ENCODE assay signal across 2 cellular contexts in the genomic region with DNA sequence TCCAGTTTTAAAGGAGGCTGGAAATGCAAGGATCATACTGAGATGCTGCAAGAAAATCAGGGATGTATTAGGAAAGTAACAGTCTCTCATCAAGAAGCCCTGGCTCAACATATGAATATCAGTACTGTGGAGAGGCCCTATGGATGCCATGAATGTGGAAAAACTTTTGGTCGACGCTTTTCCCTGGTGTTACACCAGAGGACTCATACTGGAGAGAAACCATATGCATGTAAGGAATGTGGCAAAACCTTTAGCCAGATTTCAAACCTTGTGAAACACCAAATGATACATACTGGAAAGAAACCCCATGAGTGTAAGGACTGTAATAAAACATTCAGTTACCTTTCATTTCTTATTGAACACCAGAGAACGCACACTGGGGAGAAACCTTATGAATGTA.
A peak's percentile ranks its signal among the peaks of the same experiment; 100 is the strongest.
TF ChIP-seq lines count a peak whose summit lies in the region.

No MANE protein-coding gene starts in this region.

TF ChIP-seq in HEK293, 187 proteins besides CTCF, POLR2A, EP300 and RAD21:
- no peak for TF ChIP-seq ZNF2 (tag by site-specific recombination; IDR thresholded peaks at IDR 0.05)
- peak; percentile 80; the same call in 1 of the 2 replicates for TF ChIP-seq ZNF274 (IDR thresholded peaks at IDR 0.05; ENCODE audit: low read length)
- peak; percentile 95 for TF ChIP-seq ZNF274 (tag by site-specific recombination; IDR thresholded peaks at IDR 0.05; ENCODE audit: borderline replicate concordance)

TF ChIP-seq in K562, 482 proteins besides CTCF, POLR2A, EP300 and RAD21:
- TF ChIP-seq, protein P1, sequence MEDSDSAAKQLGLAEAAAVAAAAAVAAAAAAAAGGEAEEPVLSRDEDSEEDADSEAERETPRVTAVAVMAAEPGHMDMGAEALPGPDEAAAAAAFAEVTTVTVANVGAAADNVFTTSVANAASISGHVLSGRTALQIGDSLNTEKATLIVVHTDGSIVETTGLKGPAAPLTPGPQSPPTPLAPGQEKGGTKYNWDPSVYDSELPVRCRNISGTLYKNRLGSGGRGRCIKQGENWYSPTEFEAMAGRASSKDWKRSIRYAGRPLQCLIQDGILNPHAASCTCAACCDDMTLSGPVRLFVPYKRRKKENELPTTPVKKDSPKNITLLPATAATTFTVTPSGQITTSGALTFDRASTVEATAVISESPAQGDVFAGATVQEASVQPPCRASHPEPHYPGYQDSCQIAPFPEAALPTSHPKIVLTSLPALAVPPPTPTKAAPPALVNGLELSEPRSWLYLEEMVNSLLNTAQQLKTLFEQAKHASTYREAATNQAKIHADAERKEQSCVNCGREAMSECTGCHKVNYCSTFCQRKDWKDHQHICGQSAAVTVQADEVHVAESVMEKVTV (CRISPR knock-in tag; IDR thresholded peaks at IDR 0.05) = no peak
- no peak for TF ChIP-seq ZNF140 (CRISPR knock-in tag; IDR thresholded peaks at IDR 0.05)
- no peak for TF ChIP-seq POLR2AphosphoS2 (IDR thresholded peaks at IDR 0.05; ENCODE audit: low read length)
- TF ChIP-seq NFYB (IDR thresholded peaks at IDR 0.05; ENCODE audit: extremely low read depth, insufficient read length) = no peak
- TF ChIP-seq MAFG (tag; conservative IDR thresholded peaks at IDR 0.05) = 0 out of 2 replicates have a peak, but pooled peaks have one; percentile 10
- no peak for TF ChIP-seq ZSCAN32 (CRISPR knock-in tag; IDR thresholded peaks at IDR 0.05)
